In the genomic region with DNA sequence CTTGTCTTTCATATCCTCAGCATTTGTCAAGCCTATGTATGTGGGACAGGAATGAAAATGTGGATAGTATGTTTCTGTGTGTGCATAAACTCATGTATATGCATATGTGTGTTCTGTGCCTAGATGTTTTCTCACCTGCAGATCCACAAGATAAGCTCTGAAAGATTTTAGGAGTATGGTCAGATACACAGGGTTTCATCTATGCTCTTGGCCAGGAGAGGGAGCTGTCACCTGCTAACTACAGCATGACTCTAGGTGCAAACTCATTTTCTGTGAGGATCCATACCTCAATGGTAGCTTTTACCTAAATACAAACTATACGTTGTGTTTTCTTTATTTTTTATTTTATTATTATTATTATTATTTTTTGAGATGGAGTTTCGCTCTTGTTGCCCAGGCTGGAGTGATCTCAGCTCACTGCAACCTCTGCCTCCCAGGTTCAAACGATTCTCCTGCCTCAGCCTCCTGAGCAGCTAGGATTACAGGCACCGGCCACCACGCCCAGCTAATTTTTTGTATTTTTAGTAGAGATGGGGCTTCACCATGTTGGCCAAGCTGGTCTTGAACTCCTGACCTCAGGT, we compare ENCODE assay signal across 8 cellular contexts. TPM values are rescaled to one million over a fixed set of nuclear protein-coding genes. Genes with fewer than 3 reads are reported as not detected.
DNase-seq lines count a peak whose midpoint lies in the region; ATAC-seq and TF ChIP-seq lines count a peak whose summit lies in the region.
"Not testable (repeated sequence)": the region's sequence is repeated elsewhere in the genome, so short reads cannot be mapped to it uniquely, and the experiment has no call there.

No MANE protein-coding gene starts in this region.

- not testable (repeated sequence) for H3K4me1 Mint-ChIP-seq in natural killer cell

- not testable (repeated sequence) for H3K9me3 Mint-ChIP-seq in natural killer cell

- not testable (repeated sequence) for H3K27ac ChIP-seq in RWPE1

- CTCF ChIA-PET in RWPE1 (lab: Yijun Ruan, JAX): interaction anchor here (0.5 to 1.8 kb wide), 28 partner anchors 8 to 1385 kb away, joined by 3 to 23 read pairs (median 6); a partner anchor contains a TSS

- H3K27ac Mint-ChIP-seq in natural killer cell: not testable (repeated sequence)

- POLR2A ChIA-PET in RWPE1 (lab: Yijun Ruan, JAX; ENCODE audit: low non-redundant PET): not testable (repeated sequence)

- not testable (repeated sequence) for H3K36me3 Mint-ChIP-seq in natural killer cell

- intact Hi-C loops in natural killer cell (cut with micrococcal nuclease): loop anchor here (1.0 kb wide), 1 partner anchor 77 kb away; no protein-coding TSS in a partner anchor

- TF ChIP-seq CTCF in RWPE1 (conservative IDR thresholded peaks at IDR 0.05; ENCODE audit: low read depth): peak; percentile 69
- TF ChIP-seq CTCF in natural killer cell (IDR thresholded peaks at IDR 0.05): peak; percentile 83

- in situ Hi-C loops in KBM-7 (cut with MboI; ENCODE audit: low pct_unique_long_range_greater_than_20kb, low sequenced_read_pairs): not testable (repeated sequence)

- ATAC-seq in GM21737 (IDR thresholded peaks at IDR 0.05; ENCODE audit: unreplicated experiment) (peak; percentile 86), natural killer cell (peak; percentile 86 to 98 (median 95))
- ATAC-seq in stimulated activated naive CD8-positive, alpha-beta T cell treated with anti-CD3 and anti-CD28 coated beads, Interleukin-15, Interleukin-2, amounts not matched to agents 100 U/mL and 50 U/mL, for 24 hours: peak; percentile 72

- DNase-seq in EH (ENCODE audit: low read depth) (peak; percentile 66), KBM-7 (peak; percentile 57), RWPE1 (ENCODE audit: low spot score) (peak; percentile 60), activated T-helper 1 cell treated with Interleukin-2 at 50 U/mL for 16 hours (ENCODE audit: low read depth) (peak; percentile 33), fibroblast of gingiva (ENCODE audit: low read depth) (peak; percentile 42), natural killer cell (peak; percentile 30)
- DNase-seq in stimulated activated naive CD8-positive, alpha-beta T cell treated with anti-CD3 and anti-CD28 coated beads, Interleukin-15, Interleukin-2, amounts not matched to agents 100 U/mL and 50 U/mL, for 24 hours: peak; percentile 57

- H3K27me3 Mint-ChIP-seq in natural killer cell (ENCODE audit: low read depth in 2 of 2): peaks cover 4 to 15% of the 10 kb centered on the region in 2 donors

- H3K4me3 Mint-ChIP-seq in natural killer cell: not testable (repeated sequence)

RNA-seq across cellular contexts. Expression of a gene that starts 44.1 kb away (rescaled TPM):
- 1,000 to 10,000 TPM in 1 of 3 donors, 100 to 1,000 TPM in 2; 362 to 1,065 (median 419) TPM for total RNA-seq in natural killer cell
